Comparison of ENCODE assay signal across 1 cellular context in genomic region chr15:101188517-101189340, GRCh38.
TF ChIP-seq lines count a peak whose summit lies in the region.

No MANE protein-coding gene starts in this region.

TF ChIP-seq in H1, 55 proteins besides CTCF, POLR2A, EP300 and RAD21 (continued from another document):
- no peak for TF ChIP-seq CHD7 (IDR thresholded peaks at IDR 0.05; ENCODE audit: insufficient replicate concordance, low read length)
